Comparison of ENCODE assay signal across 17 cellular contexts in the genomic region with DNA sequence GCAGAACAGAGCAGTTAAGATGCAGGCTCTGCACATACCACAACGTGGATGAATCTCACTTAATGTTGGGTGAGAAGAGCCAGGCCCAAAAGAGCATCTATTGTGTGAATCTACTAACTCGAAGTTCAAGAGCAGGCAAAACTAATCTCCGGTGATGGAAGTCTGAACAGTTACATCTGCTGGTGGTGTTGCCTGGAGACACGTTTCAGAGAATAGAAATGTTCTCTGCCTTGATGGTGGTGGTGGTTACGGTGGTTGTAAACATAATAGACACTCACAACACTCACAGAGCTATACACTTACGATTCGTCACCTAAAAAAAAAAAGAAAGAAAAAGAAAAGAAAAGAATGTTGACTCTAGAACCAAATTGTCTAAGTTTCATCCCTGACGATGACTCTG.
DNase-seq lines count a peak whose midpoint lies in the region; ATAC-seq, FAIRE-seq and TF ChIP-seq lines count a peak whose summit lies in the region.
"Had no signal": no experiment of that assay in that cellular context is flagged by ENCODE, and none has a peak within 500 bp of the region (broad histone marks: within the 10 kb centered on the region; RNA-seq: fewer than 3 reads in every experiment).

No MANE protein-coding gene starts in this region.

- peak overlapping the region; percentile 95 for H3K27ac ChIP-seq in GM12878 (ENCODE audit: control insufficient read depth, insufficient read depth)

- H3K36me3 ChIP-seq in GM12878 (ENCODE audit: control insufficient read depth in 2 of 2, insufficient read depth in 2 of 2, low read length in 1 of 2) = no peaks in the 10 kb centered on the region
- H3K36me3 ChIP-seq: BE2C, heart left ventricle had no signal

- ATAC-seq in stimulated activated naive CD8-positive, alpha-beta T cell treated with anti-CD3 and anti-CD28 coated beads, Interleukin-15, Interleukin-2, amounts not matched to agents 100 U/mL and 50 U/mL, for 24 hours = no peak
- peak; percentile 13 for ATAC-seq in HG03159 (IDR thresholded peaks at IDR 0.05; ENCODE audit: unreplicated experiment)
- ATAC-seq in GM12878 = peak; percentile 32
- no peak for ATAC-seq in GM21423 (IDR thresholded peaks at IDR 0.05; ENCODE audit: unreplicated experiment)
- no peak for ATAC-seq in GM21737 (IDR thresholded peaks at IDR 0.05; ENCODE audit: unreplicated experiment)
- ATAC-seq: body of pancreas, heart left ventricle, left ventricle myocardium superior, Panc1 had no signal

- peaks cover 59% of the 10 kb centered on the region for H3K4me1 ChIP-seq in GM12878 (ENCODE audit: control insufficient read depth, insufficient read depth, low read length)

- no peaks in the 10 kb centered on the region for H3K27me3 Mint-ChIP-seq in stimulated activated naive CD8-positive, alpha-beta T cell treated with anti-CD3 and anti-CD28 coated beads, Interleukin-15, Interleukin-2, amounts not matched to agents 100 ng/mL and 50 ng/mL, for 24 hours

- no peak overlapping the region for H3K4me3 ChIP-seq in GM12878
- H3K4me3 ChIP-seq: body of pancreas, heart left ventricle had no signal

- H3K9me3 ChIP-seq in GM12878 (replicated peaks; ENCODE audit: control insufficient read depth, insufficient read depth, low read length) = no peaks in the 10 kb centered on the region; the same call in none of the 3 replicates
- H3K9me3 ChIP-seq: BE2C, body of pancreas had no signal

- H3K4me1 Mint-ChIP-seq in stimulated activated naive CD8-positive, alpha-beta T cell treated with anti-CD3 and anti-CD28 coated beads, Interleukin-15, Interleukin-2, amounts not matched to agents 100 ng/mL and 50 ng/mL, for 24 hours (ENCODE audit: low read depth) = peaks cover 65% of the 10 kb centered on the region

- FAIRE-seq in GM12878 (lab: Jason Lieb, UNC) = no peak
- FAIRE-seq: endothelial cell of umbilical vein had no signal

- H3K36me3 Mint-ChIP-seq in stimulated activated naive CD8-positive, alpha-beta T cell treated with anti-CD3 and anti-CD28 coated beads, Interleukin-15, Interleukin-2, amounts not matched to agents 100 ng/mL and 50 ng/mL, for 24 hours (ENCODE audit: low read depth) = peaks cover 11% of the 10 kb centered on the region

- no TSS peak for BruUV-seq in GM12878 (replicated peaks; lab: Mats Ljungman, UMichigan)

- no peak for DNase-seq in stimulated activated naive CD8-positive, alpha-beta T cell treated with anti-CD3 and anti-CD28 coated beads, Interleukin-15, Interleukin-2, amounts not matched to agents 100 U/mL and 50 U/mL, for 24 hours
- DNase-seq in GM12878 (ENCODE audit: low read depth, low spot score) = no peak
- DNase-seq in NCI-H1694 treated with DMSO at 0.1 percent for 48 hours (lab: John Stamatoyannopoulos, UW) = no peak
- no peak for DNase-seq in stimulated activated CD4-positive, alpha-beta T cell treated with anti-CD3 and anti-CD28 coated beads, Interleukin-2, amount 100 ng/mL, for 24 hours
- DNase-seq: BE2C; HCEC 1CT; heart left ventricle; left ventricle myocardium superior; stimulated activated CD4-positive, alpha-beta T cell treated with anti-CD3 and anti-CD28 coated beads, Interleukin-15, amount 100 ng/mL, for 24 hours; T-helper 9 cell had no signal

- POLR2A ChIA-PET in GM12878 (lab: Charles Lee) = no interaction called here

- TF ChIP-seq RAD21 in GM12878 (IDR thresholded peaks at IDR 0.05; ENCODE audit: insufficient read depth, low read depth, low read length) = no peak

- H3K27ac Mint-ChIP-seq in stimulated activated naive CD8-positive, alpha-beta T cell treated with anti-CD3 and anti-CD28 coated beads, Interleukin-15, Interleukin-2, amounts not matched to agents 100 ng/mL and 50 ng/mL, for 24 hours = peak overlapping the region; percentile 56

- intact Hi-C loops in GM12878 (cut with micrococcal nuclease; ENCODE audit: unreplicated experiment) = loop anchor here (5.0 kb wide), 1 partner anchor 46 kb away; no protein-coding TSS in a partner anchor

- H3K9ac ChIP-seq in GM12878 (ENCODE audit: control insufficient read depth, insufficient read depth, low read length) = peak overlapping the region; percentile 47; the same call in 1 of the 2 replicates

- peak overlapping the region; percentile 88 for H3K4me2 ChIP-seq in GM12878 (ENCODE audit: control insufficient read depth, insufficient read depth)

- H3K4me3 Mint-ChIP-seq in stimulated activated naive CD8-positive, alpha-beta T cell treated with anti-CD3 and anti-CD28 coated beads, Interleukin-15, Interleukin-2, amounts not matched to agents 100 ng/mL and 50 ng/mL, for 24 hours = peak overlapping the region; percentile 45

- RAD21 ChIA-PET in GM12878 (lab: Charles Lee; ENCODE audit: unreplicated experiment) = no interaction called here

- no peaks in the 10 kb centered on the region for H4K20me1 ChIP-seq in GM12878 (ENCODE audit: control insufficient read depth, insufficient read depth)

- peaks cover 19% of the 10 kb centered on the region for H3K9me3 Mint-ChIP-seq in stimulated activated naive CD8-positive, alpha-beta T cell treated with anti-CD3 and anti-CD28 coated beads, Interleukin-15, Interleukin-2, amounts not matched to agents 100 ng/mL and 50 ng/mL, for 24 hours

- no peak for TF ChIP-seq POLR2A in GM12878 (IDR thresholded peaks at IDR 0.05; ENCODE audit: low read depth, low read length)

- TF ChIP-seq EP300 in GM12878 (IDR thresholded peaks at IDR 0.05; ENCODE audit: borderline replicate concordance in 1 of 2, control insufficient read depth in 1 of 2, low read depth in 2 of 2, low read length in 2 of 2) = no peak

- H3K79me2 ChIP-seq in GM12878 (ENCODE audit: control insufficient read depth, insufficient read depth, low read length) = no peaks in the 10 kb centered on the region

- H3K27me3 ChIP-seq in GM12878 (replicated peaks in 1 of 2; ENCODE audit: control insufficient read depth in 2 of 2, insufficient read depth in 2 of 2, low read length in 1 of 2) = no peaks in the 10 kb centered on the region
- H3K27me3 ChIP-seq: BE2C, body of pancreas, heart left ventricle had no signal

- no peak for TF ChIP-seq CTCF in GM12878 (IDR thresholded peaks at IDR 0.05 in 2 of 3, conservative IDR thresholded peaks at IDR 0.05 in 1 of 3; ENCODE audit: control insufficient read depth in 2 of 3, extremely low read depth in 1 of 3, insufficient read depth in 1 of 3, low read depth in 3 of 3, low read length in 3 of 3)

- SMC1A ChIA-PET in GM12878 (lab: Charles Lee; ENCODE audit: uncharacterized antibody, unreplicated experiment) = interaction anchor here (1.4 to 1.9 kb wide), 3 partner anchors 14 to 228 kb away, joined by 5 to 7 read pairs (median 5); no protein-coding TSS in a partner anchor

- in situ Hi-C loops in GM12878 (cut with MboI) = no loop called here

- H2AFZ ChIP-seq in GM12878 (ENCODE audit: control insufficient read depth, low read depth, low read length) = peak overlapping the region; percentile 88

- WGBS in GM12878 (ENCODE audit: insufficient coverage, insufficient replicate concordance, low lambda C conversion rate, missing lambda C conversion rate) = 45% methylated on average over 7 of the region's 8 CpGs

- CTCF ChIA-PET in GM12878 (lab: Yijun Ruan, JAX) = interaction anchor here (1.9 kb wide), 2 partner anchors 61 to 249 kb away, joined by 7 to 8 read pairs; no protein-coding TSS in a partner anchor

TF ChIP-seq in GM12878, 131 proteins besides CTCF, POLR2A, EP300 and RAD21:
- peak; percentile 1 for TF ChIP-seq SP1 (IDR thresholded peaks at IDR 0.05; ENCODE audit: low read depth, low read length)
- TF ChIP-seq NFYA (IDR thresholded peaks at IDR 0.05; ENCODE audit: borderline replicate concordance, low read depth, low read length) = no peak

Comparison
In these comparisons a context has a peak if more than half of its experiments do, and no peak if none do; other contexts are left out.
1. ATAC-seq: peak in HG03159 (single experiment) and GM12878 (single experiment); none in stimulated activated naive CD8-positive, alpha-beta T cell treated with anti-CD3 and anti-CD28 coated beads, Interleukin-15, Interleukin-2, amounts not matched to agents 100 U/mL and 50 U/mL, for 24 hours (single experiment), GM21423 (single experiment) and GM21737 (single experiment).